8 cellular contexts compared by ENCODE assay signal in the genomic region with DNA sequence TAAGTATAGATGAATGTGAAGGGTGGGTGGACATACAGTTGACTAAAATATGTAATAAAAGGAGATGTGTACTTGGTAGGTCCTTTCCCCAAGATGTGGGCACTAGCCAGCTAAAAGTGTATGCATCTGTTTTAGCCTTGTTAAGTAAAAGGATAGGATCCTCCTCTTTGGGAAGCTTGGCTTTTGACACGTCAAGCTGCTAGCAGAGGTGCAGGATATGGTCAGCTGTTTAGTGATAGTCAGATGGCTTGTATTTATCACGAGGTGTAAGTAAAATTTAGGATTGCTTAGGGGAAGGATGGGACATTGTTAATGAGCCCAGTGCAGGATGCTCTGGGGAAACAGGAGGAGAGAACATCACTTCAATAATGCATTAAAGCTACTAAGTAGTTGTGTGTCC. TPM values are rescaled to one million over a fixed set of nuclear protein-coding genes. Genes with fewer than 3 reads are reported as not detected.
A peak's percentile ranks its signal among the peaks of the same experiment; 100 is the strongest.
DNase-seq lines count a peak whose midpoint lies in the region; ATAC-seq and TF ChIP-seq lines count a peak whose summit lies in the region.

No MANE protein-coding gene starts in this region.

- in situ Hi-C loops in GM13977 (cut with MboI; ENCODE audit: low pct_unique_long_range_greater_than_20kb, low sequenced_read_pairs, unreplicated experiment): no loop called here

- peaks cover 0 to 10% of the 10 kb centered on the region in 2 donors for H3K36me3 Mint-ChIP-seq in CD4-positive, alpha-beta memory T cell
- H3K36me3 Mint-ChIP-seq in H9 (ENCODE audit: insufficient read depth in 1 of 3, low read depth in 3 of 3): no peaks in the 10 kb centered on the region
- peaks cover 9% of the 10 kb centered on the region for H3K36me3 Mint-ChIP-seq in activated naive CD8-positive, alpha-beta T cell treated with anti-CD3 and anti-CD28 coated beads, Interleukin-2, amount 10 ng/mL, durations not matched to agents 7 days and 5 days

- no peak overlapping the region for H3K18ac ChIP-seq in H9 (ENCODE audit: insufficient read length, low read depth, low read length)

- H4K91ac ChIP-seq in H9 (ENCODE audit: insufficient read length, low read depth, low read length): no peak overlapping the region

- peak overlapping the region; percentile 67 to 78 for H3K4me3 ChIP-seq in CD4-positive, alpha-beta memory T cell (ENCODE audit: low read length in 2 of 2)
- H3K4me3 ChIP-seq in muscle layer of duodenum (ENCODE audit: low read depth in 1 of 2, low read length in 2 of 2): peak overlapping the region; percentile 84 to 88
- H3K4me3 ChIP-seq in sigmoid colon: no peak overlapping the region

- intact Hi-C loops in CD4-positive, alpha-beta memory T cell (cut with micrococcal nuclease): loop anchor here (2.0 to 10.0 kb wide), 4 partner anchors 108 to 1268 kb away; a partner anchor contains a TSS
- intact Hi-C loops in sigmoid colon (cut with DNase I): loop anchor here (2.0 to 5.0 kb wide), 4 partner anchors 59 to 238 kb away; a partner anchor contains a TSS

- no peak for ATAC-seq in activated naive CD8-positive, alpha-beta T cell treated with anti-CD3 and anti-CD28 coated beads, Interleukin-2, amount 10 ng/mL, durations not matched to agents 7 days and 5 days (ENCODE audit: low read depth)
- ATAC-seq in HG02763 (IDR thresholded peaks at IDR 0.05; ENCODE audit: unreplicated experiment): no peak
- no peak for ATAC-seq in HG03432 (IDR thresholded peaks at IDR 0.05; ENCODE audit: unreplicated experiment)

- H3K23me2 ChIP-seq in H9 (ENCODE audit: insufficient read length, low read depth, low read length, poor library complexity, severe bottlenecking): peaks cover 8% of the 10 kb centered on the region

- no CpG with 5 or more reads among the region's 2 CpGs for WGBS in H9 (ENCODE audit: extremely low coverage, insufficient read length, low lambda C conversion rate)
- WGBS in sigmoid colon, 2 donors: 13 to 43% methylated on average over 2 of the region's 2 CpGs

- H3K79me2 ChIP-seq in H9 (ENCODE audit: insufficient read depth, low read length): no peaks in the 10 kb centered on the region

- no peaks in the 10 kb centered on the region for H3K27me3 Mint-ChIP-seq in CD4-positive, alpha-beta memory T cell
- H3K27me3 Mint-ChIP-seq in H9 (ENCODE audit: low read depth): peaks cover 20% of the 10 kb centered on the region
- no peaks in the 10 kb centered on the region for H3K27me3 Mint-ChIP-seq in activated naive CD8-positive, alpha-beta T cell treated with anti-CD3 and anti-CD28 coated beads, Interleukin-2, amount 10 ng/mL, durations not matched to agents 7 days and 5 days

- peak overlapping the region; percentile 87 for H3K4me2 ChIP-seq in H9 (ENCODE audit: insufficient read depth, insufficient read length, low read length)

- no peak overlapping the region for H3K56ac ChIP-seq in H9 (ENCODE audit: insufficient read length, low read depth, low read length)

- H3K36me3 ChIP-seq in CD4-positive, alpha-beta memory T cell (ENCODE audit: insufficient read depth, low read length): no peaks in the 10 kb centered on the region
- H3K36me3 ChIP-seq in muscle layer of duodenum (ENCODE audit: control insufficient read depth in 1 of 2, insufficient read depth in 2 of 2, low read length in 2 of 2) (no peaks in the 10 kb centered on the region), sigmoid colon (no peaks in the 10 kb centered on the region)

- H2BK5ac ChIP-seq in H9 (ENCODE audit: insufficient read length, low read length): no peak overlapping the region

- no peak for TF ChIP-seq POLR2A in sigmoid colon (IDR thresholded peaks at IDR 0.05)

- POLR2A ChIA-PET in CD4-positive, alpha-beta memory T cell (lab: Charles Lee; ENCODE audit: partially characterized antibody): interaction anchor here (0.6 to 3.2 kb wide), 6 partner anchors 8 to 751 kb away, joined by 3 to 21 read pairs (median 4); a partner anchor contains a TSS
- POLR2A ChIA-PET in activated naive CD8-positive, alpha-beta T cell treated with anti-CD3 and anti-CD28 coated beads, Interleukin-2, amount 10 ng/mL, durations not matched to agents 7 days and 5 days (lab: Charles Lee): interaction anchor here (2.9 to 4.7 kb wide), 2 partner anchors 9 to 124 kb away, joined by 8 to 46 read pairs; a partner anchor contains a TSS

- TF ChIP-seq EP300 in sigmoid colon (IDR thresholded peaks at IDR 0.05): no peak

- peaks cover 59% of the 10 kb centered on the region for H3K4me1 ChIP-seq in CD4-positive, alpha-beta memory T cell (ENCODE audit: insufficient read depth, low read length)
- peaks cover 6% of the 10 kb centered on the region; the same call in 1 of the 2 replicates for H3K4me1 ChIP-seq in H9 (ENCODE audit: insufficient read depth, low read length)
- peaks cover 11 to 22% of the 10 kb centered on the region in 2 donors for H3K4me1 ChIP-seq in muscle layer of duodenum (ENCODE audit: control insufficient read depth in 1 of 2, insufficient read depth in 2 of 2, low read length in 2 of 2)
- H3K4me1 ChIP-seq in sigmoid colon: peaks cover 0 to 27% (median 18%) of the 10 kb centered on the region in 4 donors

- H4K5ac ChIP-seq in H9 (ENCODE audit: insufficient read length, low read depth, low read length): no peak overlapping the region

- no peak overlapping the region for H3K4ac ChIP-seq in H9 (ENCODE audit: low read depth, low read length)

- H3K23ac ChIP-seq in H9 (ENCODE audit: insufficient read length, low read depth, low read length): no peak overlapping the region

- H2BK20ac ChIP-seq in H9 (ENCODE audit: low read depth, low read length, poor library complexity, severe bottlenecking): no peak overlapping the region

- H3K4me3 Mint-ChIP-seq in CD4-positive, alpha-beta memory T cell: peak overlapping the region; percentile 89 to 95 (median 92)
- H3K4me3 Mint-ChIP-seq in H9: peak overlapping the region in 1 of 2 experiments; percentile 81; a peak in 1 of 5 replicates
- peak overlapping the region; percentile 91 for H3K4me3 Mint-ChIP-seq in activated naive CD8-positive, alpha-beta T cell treated with anti-CD3 and anti-CD28 coated beads, Interleukin-2, amount 10 ng/mL, durations not matched to agents 7 days and 5 days

- H2BK15ac ChIP-seq in H9 (ENCODE audit: low read depth, low read length): no peak overlapping the region

- CTCF ChIA-PET in CD4-positive, alpha-beta memory T cell (lab: Charles Lee; ENCODE audit: partially characterized antibody): interaction anchor here (1.2 to 1.5 kb wide), 3 partner anchors 36 to 271 kb away, joined by 3 to 6 read pairs (median 3); no protein-coding TSS in a partner anchor

- H2BK12ac ChIP-seq in H9 (ENCODE audit: insufficient read length, low read depth, low read length): no peak overlapping the region

- H3T11ph ChIP-seq in H9 (ENCODE audit: low read length): no peak overlapping the region

- H3K27ac Mint-ChIP-seq in CD4-positive, alpha-beta memory T cell: peak overlapping the region; percentile 96 to 99 (median 98)
- H3K27ac Mint-ChIP-seq in H9: no peak overlapping the region
- peak overlapping the region; percentile 95 for H3K27ac Mint-ChIP-seq in activated naive CD8-positive, alpha-beta T cell treated with anti-CD3 and anti-CD28 coated beads, Interleukin-2, amount 10 ng/mL, durations not matched to agents 7 days and 5 days

- no peak overlapping the region for H4K8ac ChIP-seq in H9 (replicated peaks; ENCODE audit: insufficient read length, low read depth, low read length)

- H2BK120ac ChIP-seq in H9 (ENCODE audit: low read depth, low read length, poor library complexity, severe bottlenecking): no peak overlapping the region

- H3K9me3 Mint-ChIP-seq in CD4-positive, alpha-beta memory T cell: no peaks in the 10 kb centered on the region
- no peaks in the 10 kb centered on the region for H3K9me3 Mint-ChIP-seq in H9
- no peaks in the 10 kb centered on the region for H3K9me3 Mint-ChIP-seq in activated naive CD8-positive, alpha-beta T cell treated with anti-CD3 and anti-CD28 coated beads, Interleukin-2, amount 10 ng/mL, durations not matched to agents 7 days and 5 days

- no peaks in the 10 kb centered on the region for H3K27me3 ChIP-seq in CD4-positive, alpha-beta memory T cell (ENCODE audit: insufficient read depth, low read length)
- no peaks in the 10 kb centered on the region; the same call in 1 of the 2 replicates for H3K27me3 ChIP-seq in H9 (ENCODE audit: insufficient read depth, low read length)
- no peaks in the 10 kb centered on the region for H3K27me3 ChIP-seq in muscle layer of duodenum (ENCODE audit: low read depth, low read length)
- no peaks in the 10 kb centered on the region for H3K27me3 ChIP-seq in sigmoid colon

- no peak for DNase-seq in CD4-positive, alpha-beta memory T cell
- DNase-seq in H9 (no peak), sigmoid colon (no peak), GM13977 (ENCODE audit: low spot score) (no peak)
- DNase-seq in activated naive CD8-positive, alpha-beta T cell treated with anti-CD3 and anti-CD28 coated beads, Interleukin-2, amount 10 ng/mL, durations not matched to agents 7 days and 5 days: no peak

- H2AK5ac ChIP-seq in H9 (ENCODE audit: insufficient read length, low read length): no peak overlapping the region

- peak overlapping the region; percentile 96 for H3K27ac ChIP-seq in CD4-positive, alpha-beta memory T cell (ENCODE audit: low read depth, low read length)
- H3K27ac ChIP-seq in H9 (ENCODE audit: insufficient read length, low read depth, low read length): no peak overlapping the region
- H3K27ac ChIP-seq in muscle layer of duodenum (ENCODE audit: low read length): peak overlapping the region; percentile 78
- H3K27ac ChIP-seq in sigmoid colon: peak overlapping the region in 2 of 4 donors; percentile 80 to 81

- H2AFZ ChIP-seq in H9 (ENCODE audit: low read length): no peak overlapping the region

- no peaks in the 10 kb centered on the region for H3K9me3 ChIP-seq in CD4-positive, alpha-beta memory T cell (ENCODE audit: control insufficient read depth in 1 of 2, low read length in 2 of 2)
- H3K9me3 ChIP-seq in H9 (ENCODE audit: control insufficient read depth, low read depth, low read length) (no peaks in the 10 kb centered on the region), muscle layer of duodenum (ENCODE audit: control insufficient read depth in 1 of 2, low read length in 2 of 2) (no peaks in the 10 kb centered on the region), sigmoid colon (no peaks in the 10 kb centered on the region)

- H4K20me1 ChIP-seq in H9 (ENCODE audit: control insufficient read depth, insufficient read depth, insufficient read length): no peaks in the 10 kb centered on the region

- H3K9ac ChIP-seq in H9 (ENCODE audit: extremely low read depth, insufficient read length, low read length): peak overlapping the region; percentile 26

- TF ChIP-seq CTCF in H9 (conservative IDR thresholded peaks at IDR 0.05): no peak
- TF ChIP-seq CTCF in sigmoid colon (IDR thresholded peaks at IDR 0.05): no peak
- TF ChIP-seq CTCF in GM13977 (IDR thresholded peaks at IDR 0.05; ENCODE audit: extremely low read depth, insufficient read depth, missing control alignments): no peak

- H3K4me1 Mint-ChIP-seq in CD4-positive, alpha-beta memory T cell: peaks cover 41 to 59% (median 47%) of the 10 kb centered on the region in 4 donors
- peaks cover 25 to 26% of the 10 kb centered on the region in 2 experiments for H3K4me1 Mint-ChIP-seq in H9
- peaks cover 47% of the 10 kb centered on the region for H3K4me1 Mint-ChIP-seq in activated naive CD8-positive, alpha-beta T cell treated with anti-CD3 and anti-CD28 coated beads, Interleukin-2, amount 10 ng/mL, durations not matched to agents 7 days and 5 days

- no peak overlapping the region for H3K14ac ChIP-seq in H9 (ENCODE audit: insufficient read depth, low read length)

- no peaks in the 10 kb centered on the region for H3K79me1 ChIP-seq in H9 (ENCODE audit: insufficient read depth, low read depth, low read length, poor library complexity, severe bottlenecking)

RNA-seq across cellular contexts. Expression of a gene that starts 1.5 kb away (rescaled TPM):
- 10 to 100 TPM; 38.3 to 47.5 TPM for total RNA-seq in CD4-positive, alpha-beta memory T cell
- polyA plus RNA-seq in CD4-positive, alpha-beta memory T cell: 10 to 100 TPM in 1 of 2 donors, 1 to 10 TPM in 1; 7.7 to 29.1 TPM
- total RNA-seq in H9 (2021) (2.9 and 4.0 TPM in 2 replicates), sigmoid colon (10 to 100 TPM; 46.7 to 87.5 (median 60.1) TPM)
- total RNA-seq in activated naive CD8-positive, alpha-beta T cell treated with anti-CD3 and anti-CD28 coated beads, Interleukin-2, amount 10 ng/mL, durations not matched to agents 7 days and 5 days: 10 to 100 TPM; 51.3 to 56.7 TPM
- polyA plus RNA-seq in sigmoid colon: 10 to 100 TPM in 1 of 3 donors, 1 to 10 TPM in 2; 8.4 to 23.0 (median 8.8) TPM

Comparison
In these comparisons a context has a peak if more than half of its experiments do, and no peak if none do; other contexts are left out.
1. H3K4me3 ChIP-seq: peak in CD4-positive, alpha-beta memory T cell (2 of 2) and muscle layer of duodenum (2 of 2); none in sigmoid colon (0 of 4).
2. H3K27ac Mint-ChIP-seq: peak in CD4-positive, alpha-beta memory T cell (7 of 7) and activated naive CD8-positive, alpha-beta T cell treated with anti-CD3 and anti-CD28 coated beads, Interleukin-2, amount 10 ng/mL, durations not matched to agents 7 days and 5 days (single experiment); none in H9 (0 of 3).